Comparison of ENCODE assay signal across 1 cellular context in genomic region chr19:38891791-38892190, GRCh38.
TF ChIP-seq lines count a peak whose summit lies in the region.

No MANE protein-coding gene starts in this region.

TF ChIP-seq in H1, 55 proteins besides CTCF, POLR2A, EP300 and RAD21:
- TF ChIP-seq SRF (IDR thresholded peaks at IDR 0.05; ENCODE audit: low read depth, low read length) (no peak), GABPA (IDR thresholded peaks at IDR 0.05; ENCODE audit: borderline replicate concordance, insufficient read depth, low read length) (no peak), GTF2F1 (IDR thresholded peaks at IDR 0.05; ENCODE audit: borderline replicate concordance, low read depth, low read length) (no peak), EZH2 (IDR thresholded peaks at IDR 0.05; ENCODE audit: low read depth, low read length, severe bottlenecking) (no peak), RFX5 (IDR thresholded peaks at IDR 0.05; ENCODE audit: borderline replicate concordance, low read depth, low read length) (no peak), POLR2AphosphoS5 (IDR thresholded peaks at IDR 0.05; ENCODE audit: low read depth, low read length) (no peak), HDAC2 (IDR thresholded peaks at IDR 0.05; ENCODE audit: borderline replicate concordance in 1 of 2, low read depth in 2 of 2, low read length in 2 of 2) (no peak), USF2 (IDR thresholded peaks at IDR 0.05; ENCODE audit: low read length) (no peak), JUN (IDR thresholded peaks at IDR 0.05; ENCODE audit: low read depth, low read length) (no peak), SP4 (IDR thresholded peaks at IDR 0.05; ENCODE audit: low read length) (no peak), TBP (IDR thresholded peaks at IDR 0.05; ENCODE audit: low read depth, low read length) (no peak), FOSL1 (IDR thresholded peaks at IDR 0.05; ENCODE audit: insufficient read depth, low read depth, low read length) (no peak), PHF8 (conservative IDR thresholded peaks at IDR 0.05; ENCODE audit: low read depth, low read length) (no peak), CHD2 (IDR thresholded peaks at IDR 0.05; ENCODE audit: low read length) (no peak), MAX (IDR thresholded peaks at IDR 0.05) (no peak), KDM5A (IDR thresholded peaks at IDR 0.05; ENCODE audit: low read length) (no peak), CTBP2 (IDR thresholded peaks at IDR 0.05; ENCODE audit: borderline replicate concordance, insufficient read depth, insufficient read length, low read length) (no peak), BCL11A (IDR thresholded peaks at IDR 0.05; ENCODE audit: low read depth in 2 of 2, low read length in 2 of 2) (no peak), BRCA1 (IDR thresholded peaks at IDR 0.05; ENCODE audit: low read depth, low read length) (no peak), SP1 (IDR thresholded peaks at IDR 0.05; ENCODE audit: low read depth, low read length) (no peak)
